9 cellular contexts compared by ENCODE assay signal in the genomic region with DNA sequence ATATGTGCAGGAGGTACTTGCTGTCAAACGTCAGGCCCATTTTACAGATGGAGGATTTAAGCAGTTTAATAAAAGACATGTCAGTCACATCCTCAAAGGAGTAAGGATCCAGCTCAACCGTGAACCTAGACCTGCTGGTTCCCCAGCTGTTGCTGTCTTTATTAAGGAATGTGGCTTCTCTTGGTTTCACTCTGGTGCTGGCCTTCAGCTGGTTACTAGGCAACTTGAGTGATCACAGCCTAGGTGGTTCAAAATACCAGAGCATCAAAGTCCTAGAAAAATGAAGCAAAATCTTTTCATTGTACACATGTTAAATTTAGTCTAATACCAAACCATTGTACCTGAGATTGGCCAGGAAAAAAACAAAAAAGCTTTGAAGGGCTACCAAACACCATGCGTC. TPM values are rescaled to one million over a fixed set of nuclear protein-coding genes. Genes with fewer than 3 reads are reported as not detected.
A peak's percentile ranks its signal among the peaks of the same experiment; 100 is the strongest.
DNase-seq lines count a peak whose midpoint lies in the region; ATAC-seq and TF ChIP-seq lines count a peak whose summit lies in the region.
"Had no signal": no experiment of that assay in that cellular context is flagged by ENCODE, and none has a peak within 500 bp of the region (broad histone marks: within the 10 kb centered on the region; RNA-seq: fewer than 3 reads in every experiment).

No MANE protein-coding gene starts in this region.

- H3K36me3 Mint-ChIP-seq in immature natural killer cell, result no peaks in the 10 kb centered on the region

- peaks cover 21 to 25% of the 10 kb centered on the region in 2 donors for H3K4me1 Mint-ChIP-seq in immature natural killer cell

- DNase-seq in BJ (ENCODE audit: low read depth) (no peak), LHCN-M2 (ENCODE audit: low read depth) (peak; percentile 15), immature natural killer cell (no peak), NCI-H510A (lab: John Stamatoyannopoulos, UW) (no peak), dorsolateral prefrontal cortex (no peak), Peyer's patch (no peak), NAMALWA (ENCODE audit: low spot score) (no peak)
- DNase-seq: NCI-H1417 treated with DMSO at 0.1 percent for 48 hours had no signal

- no peaks in the 10 kb centered on the region for H3K9me3 Mint-ChIP-seq in immature natural killer cell

- H3K27me3 ChIP-seq in BJ (ENCODE audit: control insufficient read depth, insufficient read depth, low read length), result no peaks in the 10 kb centered on the region
- peaks cover 0 to 60% (median 4%) of the 10 kb centered on the region in 45 donors for H3K27me3 ChIP-seq in dorsolateral prefrontal cortex
- no peaks in the 10 kb centered on the region for H3K27me3 ChIP-seq in Peyer's patch

- H3K27ac Mint-ChIP-seq in immature natural killer cell, result peak overlapping the region; percentile 80 to 92 (median 90)

- H3K36me3 ChIP-seq in BJ (ENCODE audit: control insufficient read depth, insufficient read depth, low read length), result no peaks in the 10 kb centered on the region
- no peaks in the 10 kb centered on the region for H3K36me3 ChIP-seq in Peyer's patch

- H3K4me3 ChIP-seq in BJ (ENCODE audit: low read depth, low read length) (peak overlapping the region; percentile 19), dorsolateral prefrontal cortex (peak overlapping the region in 21 of 59 donors; percentile 1 to 47 (median 26)), Peyer's patch (peak overlapping the region in 1 of 4 donors; percentile 24)

- TF ChIP-seq CTCF in BJ (IDR thresholded peaks at IDR 0.05; ENCODE audit: insufficient read depth, low read depth, low read length) (no peak), dorsolateral prefrontal cortex (IDR thresholded peaks at IDR 0.05 in 54 of 56, conservative IDR thresholded peaks at IDR 0.05 in 2 of 56; ENCODE audit: low read depth in 1 of 56, partially characterized antibody in 56 of 56) (no peak), Peyer's patch (IDR thresholded peaks at IDR 0.05) (no peak)

- H3K27ac ChIP-seq in dorsolateral prefrontal cortex, result peak overlapping the region in 1 of 59 donors; percentile 2
- H3K27ac ChIP-seq in Peyer's patch, result peak overlapping the region in 1 of 4 donors; percentile 35

- CTCF ChIA-PET in BJ (lab: Yijun Ruan, JAX), result interaction anchor here (1.5 kb wide), 1 partner anchor 32 kb away, joined by 4 read pairs; no protein-coding TSS in a partner anchor

- POLR2A ChIA-PET in BJ (lab: Charles Lee), result no interaction called here

- peak; percentile 52 for ATAC-seq in GM19035 (IDR thresholded peaks at IDR 0.05; ENCODE audit: unreplicated experiment)

- TF ChIP-seq POLR2A in Peyer's patch (IDR thresholded peaks at IDR 0.05), result no peak

- no peaks in the 10 kb centered on the region for H3K9me3 ChIP-seq in Peyer's patch

- H3K4me3 Mint-ChIP-seq in immature natural killer cell, result peak overlapping the region; percentile 68 to 91 (median 79)

- H3K27me3 Mint-ChIP-seq in immature natural killer cell (ENCODE audit: low read depth in 3 of 3), result peaks cover 0 to 3% (median 1%) of the 10 kb centered on the region in 3 donors

- intact Hi-C loops in dorsolateral prefrontal cortex (cut with DNase I), result no loop called here

- H3K4me1 ChIP-seq in Peyer's patch, result no peaks in the 10 kb centered on the region

RNA-seq across cellular contexts. Expression of gene GLRA2, which starts 32.7 kb away (rescaled TPM):
- polyA plus RNA-seq in BJ (2011; rRNA removed), result not detected in 2 replicates
- not detected in 2 replicates for polyA minus RNA-seq in BJ (2011; rRNA and poly(A)+ RNA removed)
- total RNA-seq in LHCN-M2 (2014; rRNA removed), result not detected in 2 replicates
- not detected for polyA plus RNA-seq in LHCN-M2 (2012)
- not detected for polyA plus RNA-seq in immature natural killer cell
- 10 to 100 TPM in 2 of 120 experiments, 1 to 10 TPM in 118; 1.2 to 17.2 (median 4.6) TPM for total RNA-seq in dorsolateral prefrontal cortex
- total RNA-seq in Peyer's patch, result not detected
